ENCODE assay signal across 8 cellular contexts in the genomic region with DNA sequence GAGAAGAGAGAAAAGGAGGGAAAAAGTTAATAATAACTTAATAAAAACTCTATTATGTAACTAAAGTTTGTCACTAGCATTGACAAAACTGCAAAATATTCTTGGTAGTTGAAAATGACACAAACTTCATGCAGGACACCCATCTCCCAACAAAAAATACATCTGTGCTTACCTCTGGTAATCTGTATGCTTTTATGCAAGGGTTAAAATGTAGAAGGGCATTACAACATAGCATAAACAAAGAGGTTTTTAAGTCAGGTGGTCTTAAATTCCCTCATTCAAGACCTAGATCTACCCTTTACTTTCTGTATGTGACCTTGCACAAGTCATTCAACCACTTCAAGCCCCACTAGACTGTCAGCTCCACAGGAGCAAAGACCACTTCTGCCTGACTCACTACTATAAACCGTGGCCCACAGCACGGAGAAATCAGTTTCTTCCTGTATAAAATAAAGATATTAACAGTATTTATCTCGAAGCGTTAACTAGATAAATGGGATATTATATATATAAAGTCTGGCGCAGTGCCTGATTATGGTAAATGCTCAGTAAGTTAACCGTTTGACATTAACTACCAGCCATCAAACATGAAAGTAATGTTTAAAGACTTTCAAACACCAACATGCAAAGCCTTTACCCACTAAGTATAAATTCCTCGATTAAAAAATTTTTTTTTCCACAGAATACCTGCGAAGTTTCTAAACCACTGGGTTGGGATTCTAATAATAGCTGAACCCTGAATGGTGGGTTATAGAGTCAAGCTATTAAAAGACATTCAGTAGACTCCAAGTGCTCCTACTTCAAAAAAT. TPM values are rescaled to one million over a fixed set of nuclear protein-coding genes. Genes with fewer than 3 reads are reported as not detected.
A peak's percentile ranks its signal among the peaks of the same experiment; 100 is the strongest.
DNase-seq lines count a peak whose midpoint lies in the region; ATAC-seq, FAIRE-seq and TF ChIP-seq lines count a peak whose summit lies in the region.

No MANE protein-coding gene starts in this region.

- FAIRE-seq in RCC 7860 (lab: Jason Lieb, UNC) (peak; percentile 49), pancreas (lab: Jason Lieb, UNC) (no peak)

- TF ChIP-seq CTCF in pancreas (IDR thresholded peaks at IDR 0.05): no peak

- 2 to 3% methylated on average over 8 of the region's 8 CpGs for WGBS in pancreas, 2 donors

- no peaks in the 10 kb centered on the region for H3K9me3 ChIP-seq in pancreas

- peak overlapping the region; percentile 91 for H3K4me3 ChIP-seq in H7 (ENCODE audit: insufficient read depth, low read depth, low read length)
- H3K4me3 ChIP-seq in pancreas: peak overlapping the region; percentile 82 to 94 (median 94)

- no peaks in the 10 kb centered on the region for H3K27me3 ChIP-seq in H7 (ENCODE audit: control insufficient read depth, insufficient read depth, low read length)
- H3K27me3 ChIP-seq in pancreas: no peaks in the 10 kb centered on the region

- H3K4me1 ChIP-seq in pancreas: peaks cover 0 to 24% (median 4%) of the 10 kb centered on the region in 3 donors

- DNase-seq in H7 (no peak), RCC 7860 (ENCODE audit: low spot score) (no peak), epithelial cell of prostate (ENCODE audit: low read depth, low spot score) (no peak), pancreas (no peak), occipital lobe (lab: John Stamatoyannopoulos, UW) (no peak), SW 1271 (lab: John Stamatoyannopoulos, UW) (no peak)

- H3K36me3 ChIP-seq in H7 (replicated peaks; ENCODE audit: control insufficient read depth, insufficient read depth, low read length) (no peaks in the 10 kb centered on the region), pancreas (no peaks in the 10 kb centered on the region)

- intact Hi-C loops in pancreas (cut with DNase I): no loop called here

- no peak for ATAC-seq in pancreas
- no peak for ATAC-seq in GM18858 (IDR thresholded peaks at IDR 0.05; ENCODE audit: unreplicated experiment)
- no peak for ATAC-seq in HG02571 (IDR thresholded peaks at IDR 0.05; ENCODE audit: unreplicated experiment)

- H3K27ac ChIP-seq in epithelial cell of prostate: peak overlapping the region; percentile 94
- peak overlapping the region; percentile 99 for H3K27ac ChIP-seq in pancreas

RNA-seq across cellular contexts. Expression of gene FBXL17, which starts 2.0 kb away (rescaled TPM):
- 5.5 and 8.8 TPM in 2 replicates for total RNA-seq in H7 (2014; rRNA removed; shearing (Covaris generic))
- 10 to 100 TPM in 2 of 6 donors, 1 to 10 TPM in 4; 6.4 to 11.1 (median 8.7) TPM for total RNA-seq in pancreas
- polyA plus RNA-seq in pancreas: 1 to 10 TPM; 4.2 to 7.0 TPM
- total RNA-seq in occipital lobe: 75.0 TPM
